22 cellular contexts compared by ENCODE assay signal in genomic region chr10:74880041-74880440, GRCh38. TPM values are rescaled to one million over a fixed set of nuclear protein-coding genes. Genes with fewer than 3 reads are reported as not detected.
A peak's percentile ranks its signal among the peaks of the same experiment; 100 is the strongest.
DNase-seq lines count a peak whose midpoint lies in the region; ATAC-seq, FAIRE-seq and TF ChIP-seq lines count a peak whose summit lies in the region.
"Had no signal": no experiment of that assay in that cellular context is flagged by ENCODE, and none has a peak within 500 bp of the region (broad histone marks: within the 10 kb centered on the region; RNA-seq: fewer than 3 reads in every experiment).

No MANE protein-coding gene starts in this region.

- H4K20me1 ChIP-seq in astrocyte (ENCODE audit: insufficient read depth, low read length), result peaks cover 67% of the 10 kb centered on the region

- CTCF ChIA-PET in AG04449 (lab: Yijun Ruan, JAX), result interaction anchor here (0.7 kb wide), 1 partner anchor 294 kb away, joined by 4 read pairs; no protein-coding TSS in a partner anchor

- H3K36me3 Mint-ChIP-seq in astrocyte (ENCODE audit: low read depth, unreplicated experiment), result no peaks in the 10 kb centered on the region

- H3K4me3 Mint-ChIP-seq in astrocyte (ENCODE audit: unreplicated experiment), result no peak overlapping the region
- H3K4me3 Mint-ChIP-seq: CD4-positive, CD25-positive, alpha-beta regulatory T cell had no signal

- POLR2A ChIA-PET in AG04449 (lab: Yijun Ruan, JAX), result interaction anchor here (0.5 kb wide), 1 partner anchor 638 kb away, joined by 3 read pairs; no protein-coding TSS in a partner anchor

- H3K4me2 ChIP-seq in astrocyte (ENCODE audit: low read length), result no peak overlapping the region

- no peak for FAIRE-seq in astrocyte (lab: Jason Lieb, UNC)

- TF ChIP-seq POLR2A in right lobe of liver (IDR thresholded peaks at IDR 0.05) (no peak), thyroid gland (IDR thresholded peaks at IDR 0.05) (no peak)

- H3K9me3 ChIP-seq in astrocyte (ENCODE audit: insufficient read depth, low read depth, low read length), result no peaks in the 10 kb centered on the region
- no peaks in the 10 kb centered on the region for H3K9me3 ChIP-seq in right lobe of liver
- no peaks in the 10 kb centered on the region for H3K9me3 ChIP-seq in thyroid gland
- H3K9me3 ChIP-seq: BE2C had no signal

- DNase-seq in AG04449 (ENCODE audit: low read depth, low spot score) (peak; percentile 50), HS-5 (ENCODE audit: low read depth) (peak; percentile 31), astrocyte (ENCODE audit: low read depth) (peak; percentile 63), fibroblast of mammary gland (ENCODE audit: low read depth) (peak; percentile 19), right lobe of liver (no peak), thyroid gland (no peak), NCI-H1092 (lab: John Stamatoyannopoulos, UW) (no peak), ecto neural progenitor cell (ENCODE audit: low spot score) (no peak)
- DNase-seq: BE2C; CD4-positive, CD25-positive, alpha-beta regulatory T cell; COR-L47; DMS 273 treated with DMSO at 0.1 percent for 48 hours; DND-41; GF-D8; GOT3; NCI-H1694 treated with DMSO at 0.1 percent for 48 hours; NCI-H774; OCI-M1; SHP77 had no signal

- no peak overlapping the region for H2AFZ ChIP-seq in astrocyte (ENCODE audit: low read depth, low read length)

- ATAC-seq in right lobe of liver, result no peak

- H3K27ac ChIP-seq in astrocyte (ENCODE audit: low read depth, low read length) (no peak overlapping the region), right lobe of liver (no peak overlapping the region), thyroid gland (no peak overlapping the region)
- H3K27ac ChIP-seq: 22Rv1, HL-60, SK-N-MC had no signal

- TF ChIP-seq CTCF in AG04449 (IDR thresholded peaks at IDR 0.05; ENCODE audit: insufficient read depth, low read length, missing control alignments) (no peak), astrocyte (IDR thresholded peaks at IDR 0.05; ENCODE audit: insufficient read depth, low read depth, low read length) (no peak), fibroblast of mammary gland (conservative IDR thresholded peaks at IDR 0.05; ENCODE audit: control insufficient read depth, insufficient read depth, low read depth, low read length) (no peak), right lobe of liver (IDR thresholded peaks at IDR 0.05) (no peak), thyroid gland (IDR thresholded peaks at IDR 0.05) (no peak)

- H3K27ac Mint-ChIP-seq in astrocyte (ENCODE audit: unreplicated experiment), result peak overlapping the region; percentile 6
- H3K27ac Mint-ChIP-seq: CD4-positive, CD25-positive, alpha-beta regulatory T cell had no signal

- H3K4me1 ChIP-seq in astrocyte (ENCODE audit: insufficient read depth, low read length) (no peaks in the 10 kb centered on the region), right lobe of liver (peaks cover 0 to 24% (median 8%) of the 10 kb centered on the region in 4 donors), thyroid gland (peaks cover 19 to 36% of the 10 kb centered on the region in 2 donors)
- H3K4me1 ChIP-seq: BE2C had no signal

- H3K4me3 ChIP-seq in AG04449 (ENCODE audit: low read depth, low read length) (no peak overlapping the region), astrocyte (ENCODE audit: insufficient read depth, low read depth, low read length) (no peak overlapping the region), fibroblast of mammary gland (ENCODE audit: control insufficient read depth, low read depth, low read length) (no peak overlapping the region), right lobe of liver (no peak overlapping the region), thyroid gland (replicated peaks in 1 of 3) (no peak overlapping the region)
- H3K4me3 ChIP-seq: SK-N-MC had no signal

- H3K4me1 Mint-ChIP-seq in astrocyte (ENCODE audit: low read depth, unreplicated experiment), result peaks cover 5% of the 10 kb centered on the region

- H3K36me3 ChIP-seq in astrocyte (ENCODE audit: insufficient read depth, low read length) (no peaks in the 10 kb centered on the region), right lobe of liver (no peaks in the 10 kb centered on the region), thyroid gland (no peaks in the 10 kb centered on the region)
- H3K36me3 ChIP-seq: BE2C had no signal

- H3K27me3 Mint-ChIP-seq in astrocyte (ENCODE audit: low read depth, unreplicated experiment), result no peaks in the 10 kb centered on the region
- H3K27me3 Mint-ChIP-seq: CD4-positive, CD25-positive, alpha-beta regulatory T cell had no signal

- intact Hi-C loops in right lobe of liver (cut with DNase I) (no loop called here), thyroid gland (cut with DNase I) (loop anchor here (10.0 kb wide), 1 partner anchor 215 kb away; a partner anchor contains a TSS)

- no peaks in the 10 kb centered on the region for H3K9me3 Mint-ChIP-seq in astrocyte (ENCODE audit: unreplicated experiment)

- WGBS in right lobe of liver (ENCODE audit: insufficient coverage, low coverage, low lambda C conversion rate, missing lambda C conversion rate), result 100% methylated on average over 3 of the region's 3 CpGs
- 99% methylated on average over 3 of the region's 3 CpGs for WGBS in thyroid gland, 2 donors

- H3K9ac ChIP-seq in astrocyte (ENCODE audit: low read length), result no peak overlapping the region

- peaks cover 34% of the 10 kb centered on the region for H3K79me2 ChIP-seq in astrocyte (ENCODE audit: insufficient read depth, low read length)

- H3K27me3 ChIP-seq in astrocyte (ENCODE audit: insufficient read depth, low read length) (no peaks in the 10 kb centered on the region), right lobe of liver (no peaks in the 10 kb centered on the region), thyroid gland (no peaks in the 10 kb centered on the region)
- H3K27me3 ChIP-seq: BE2C had no signal

RNA-seq across cellular contexts. Expression of gene KAT6B, which starts 53.6 kb away (rescaled TPM):
- total RNA-seq in astrocyte (21.6 and 21.7 TPM in 2 replicates), right lobe of liver (10 to 100 TPM in 4 of 6 experiments, 1 to 10 TPM in 2; 9.2 to 17.1 (median 10.3) TPM), thyroid gland (100 to 1,000 TPM in 1 of 4 donors, 10 to 100 TPM in 3; 56.5 to 115 (median 76.3) TPM)

Comparison
In these comparisons a context has a peak if more than half of its experiments do, and no peak if none do; other contexts are left out.
1. DNase-seq: peak in AG04449 (single experiment), HS-5 (single experiment), astrocyte (single experiment) and fibroblast of mammary gland (single experiment); none in right lobe of liver (0 of 3), thyroid gland (0 of 2), NCI-H1092 (single experiment) and ecto neural progenitor cell (single experiment).